7 cellular contexts compared by ENCODE assay signal in the genomic region with DNA sequence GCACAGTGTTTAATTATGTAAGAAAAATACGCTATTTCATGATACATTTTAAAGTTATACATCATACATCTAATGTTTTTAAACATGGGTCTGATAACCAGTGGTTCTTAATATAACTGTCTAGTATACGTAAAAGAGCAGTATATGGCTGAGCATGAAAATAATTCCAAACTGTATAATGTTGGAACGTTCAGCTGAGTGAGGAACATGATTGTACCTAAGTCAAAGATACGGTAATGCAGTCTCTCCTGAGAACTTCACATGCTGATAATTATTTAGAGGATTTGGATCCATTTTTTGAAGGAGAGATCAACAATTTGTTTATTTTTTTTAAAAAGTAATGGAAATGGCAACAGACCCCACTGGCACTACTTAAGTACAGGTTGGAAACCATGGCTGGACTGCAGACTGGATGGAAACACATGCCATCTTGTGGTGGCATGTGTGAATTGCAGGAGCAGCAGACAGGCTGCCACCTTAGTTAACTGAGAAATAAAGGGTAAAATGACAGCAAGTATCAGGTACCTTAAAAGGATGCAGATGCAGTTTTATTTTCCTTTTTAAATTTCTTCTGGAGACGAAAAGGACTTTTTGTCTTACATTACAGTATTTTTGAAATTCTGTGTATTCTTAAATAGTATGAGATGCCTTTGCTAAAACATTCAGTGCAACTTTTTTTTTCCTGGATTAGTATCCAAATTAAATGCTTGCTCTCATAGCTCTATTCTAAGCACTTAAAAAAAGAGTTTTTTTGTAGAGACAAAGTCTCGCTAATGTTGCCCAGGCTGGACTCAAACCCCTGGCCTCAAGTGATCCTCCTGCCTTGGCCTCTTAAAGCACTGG.
DNase-seq lines count a peak whose midpoint lies in the region; ATAC-seq and TF ChIP-seq lines count a peak whose summit lies in the region.

No MANE protein-coding gene starts in this region.

- H3K4ac ChIP-seq in mesenchymal stem cell (ENCODE audit: low read depth in 1 of 2, low read length in 2 of 2): no peak overlapping the region

- H3K9ac ChIP-seq in Karpas-422 (ENCODE audit: low read length) (no peak overlapping the region), mesenchymal stem cell (ENCODE audit: low read length) (no peak overlapping the region)

- no peak overlapping the region for H2BK5ac ChIP-seq in mesenchymal stem cell (ENCODE audit: low read depth, low read length, poor library complexity, severe bottlenecking)

- TF ChIP-seq CTCF in GM10266 (IDR thresholded peaks at IDR 0.05; ENCODE audit: control insufficient read depth, insufficient read depth, low read depth, missing control alignments) (peak; percentile 96), thoracic aorta (IDR thresholded peaks at IDR 0.05) (peak; percentile 74)

- no peak overlapping the region for H3K4me3 ChIP-seq in Karpas-422 (ENCODE audit: low read length)
- no peak overlapping the region for H3K4me3 ChIP-seq in mesenchymal stem cell (ENCODE audit: insufficient read depth in 1 of 2, low read depth in 1 of 2, low read length in 2 of 2)
- no peak overlapping the region for H3K4me3 ChIP-seq in thoracic aorta

- 98% methylated on average over 4 of the region's 6 CpGs for WGBS in mesenchymal stem cell

- H3K27ac ChIP-seq in Karpas-422 (ENCODE audit: low read length) (no peak overlapping the region), mesenchymal stem cell (ENCODE audit: low read length, poor library complexity, severe bottlenecking) (no peak overlapping the region), thoracic aorta (no peak overlapping the region)

- no peak overlapping the region for H3K23ac ChIP-seq in mesenchymal stem cell (ENCODE audit: low read length in 2 of 2)

- no peak overlapping the region for H2AK5ac ChIP-seq in mesenchymal stem cell (ENCODE audit: low read length, severe bottlenecking)

- peaks cover 6% of the 10 kb centered on the region for H3K79me1 ChIP-seq in mesenchymal stem cell (replicated peaks; ENCODE audit: low read length, poor library complexity, severe bottlenecking)

- H4K8ac ChIP-seq in mesenchymal stem cell (ENCODE audit: low read length): no peak overlapping the region

- H3K9me3 ChIP-seq in Karpas-422 (ENCODE audit: low read length) (no peaks in the 10 kb centered on the region), mesenchymal stem cell (ENCODE audit: control insufficient read depth, low read length) (no peaks in the 10 kb centered on the region), thoracic aorta (no peaks in the 10 kb centered on the region)

- H3K4me2 ChIP-seq in Karpas-422 (ENCODE audit: low read depth, low read length, poor library complexity, severe bottlenecking) (no peak overlapping the region), mesenchymal stem cell (ENCODE audit: low read length, poor library complexity, severe bottlenecking) (no peak overlapping the region)

- H2AFZ ChIP-seq in Karpas-422 (ENCODE audit: low read length) (no peak overlapping the region), mesenchymal stem cell (ENCODE audit: low read depth, low read length) (no peak overlapping the region)

- H3K27me3 ChIP-seq in Karpas-422 (ENCODE audit: low read length): no peaks in the 10 kb centered on the region
- no peaks in the 10 kb centered on the region for H3K27me3 ChIP-seq in mesenchymal stem cell (ENCODE audit: control insufficient read depth in 1 of 2, insufficient read depth in 1 of 2, low read length in 2 of 2)
- no peaks in the 10 kb centered on the region for H3K27me3 ChIP-seq in thoracic aorta (replicated peaks; ENCODE audit: insufficient read depth)

- H4K91ac ChIP-seq in mesenchymal stem cell (ENCODE audit: low read length): no peak overlapping the region

- H3K79me2 ChIP-seq in Karpas-422 (ENCODE audit: low read length): peaks cover 8% of the 10 kb centered on the region; the same call in 1 of the 2 replicates

- H2BK15ac ChIP-seq in mesenchymal stem cell (ENCODE audit: low read depth, poor library complexity, severe bottlenecking): no peak overlapping the region

- no peaks in the 10 kb centered on the region for H3K9me2 ChIP-seq in Karpas-422 (replicated peaks; ENCODE audit: insufficient read depth, low read length)

- H3K14ac ChIP-seq in mesenchymal stem cell (ENCODE audit: low read length in 2 of 2): no peak overlapping the region

- no peak overlapping the region for H2BK12ac ChIP-seq in mesenchymal stem cell (ENCODE audit: low read length in 2 of 2)

- no peak overlapping the region for H3K18ac ChIP-seq in mesenchymal stem cell (ENCODE audit: low read depth in 1 of 2, low read length in 2 of 2)

- H4K20me1 ChIP-seq in Karpas-422 (ENCODE audit: insufficient read depth, low read depth, low read length): no peaks in the 10 kb centered on the region

- no peak overlapping the region for H2BK120ac ChIP-seq in mesenchymal stem cell (ENCODE audit: low read depth, low read length)

- ATAC-seq in GM21576 (IDR thresholded peaks at IDR 0.05; ENCODE audit: unreplicated experiment) (peak; percentile 73), thoracic aorta (ENCODE audit: insufficient number of reproducible peaks, low FRiP score, low read depth) (no peak)

- DNase-seq in GM10266 (ENCODE audit: extremely low spot score) (peak; percentile 40), Karpas-422 (peak; percentile 84), T-helper 1 cell (peak in 4 of 5 donors; percentile 10 to 65 (median 19)), mesenchymal stem cell (peak; percentile 64), thoracic aorta (ENCODE audit: low spot score) (no peak)
- DNase-seq in central memory CD4-positive, alpha-beta T cell: peak; percentile 29

- H3K4me1 ChIP-seq in Karpas-422 (ENCODE audit: low read length) (no peaks in the 10 kb centered on the region), mesenchymal stem cell (ENCODE audit: control insufficient read depth, insufficient read depth, low read depth, low read length) (no peaks in the 10 kb centered on the region), thoracic aorta (ENCODE audit: control insufficient read depth in 1 of 2, low read depth in 2 of 2) (no peaks in the 10 kb centered on the region)

- peaks cover 9% of the 10 kb centered on the region; the same call in 1 of the 2 replicates for H3K36me3 ChIP-seq in Karpas-422 (ENCODE audit: insufficient read depth, low read length)
- peaks cover 0 to 76% of the 10 kb centered on the region in 2 experiments for H3K36me3 ChIP-seq in mesenchymal stem cell (ENCODE audit: control insufficient read depth in 1 of 2, insufficient read depth in 2 of 2, low read depth in 1 of 2, low read length in 2 of 2)
- peaks cover 11% of the 10 kb centered on the region for H3K36me3 ChIP-seq in thoracic aorta
